Comparison of ENCODE assay signal across 10 cellular contexts in the genomic region with DNA sequence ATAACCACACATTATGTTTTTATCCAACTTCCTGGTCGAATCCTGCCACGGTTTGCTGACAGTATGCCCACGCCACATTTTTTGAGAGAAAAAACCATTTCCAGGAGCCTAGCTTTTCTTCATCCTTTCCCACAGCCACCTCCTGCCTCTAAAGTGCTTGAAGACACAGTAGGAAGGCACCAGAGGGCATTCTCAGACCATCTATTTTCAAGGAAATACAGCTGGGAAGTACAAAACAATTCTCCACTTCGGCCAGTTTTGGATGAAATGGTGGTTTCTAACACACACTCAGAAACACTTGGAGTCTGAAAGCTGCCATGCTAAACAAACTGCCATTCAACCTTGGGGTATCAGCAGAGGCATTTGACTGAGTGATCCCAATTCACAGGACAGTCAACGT.
DNase-seq lines count a peak whose midpoint lies in the region; ATAC-seq and TF ChIP-seq lines count a peak whose summit lies in the region.
"Had no signal": no experiment of that assay in that cellular context is flagged by ENCODE, and none has a peak within 500 bp of the region (broad histone marks: within the 10 kb centered on the region; RNA-seq: fewer than 3 reads in every experiment).

No MANE protein-coding gene starts in this region.

- TF ChIP-seq CTCF in Calu3 (IDR thresholded peaks at IDR 0.05; ENCODE audit: unreplicated experiment) = peak; percentile 55
- TF ChIP-seq CTCF in choroid plexus epithelial cell (conservative IDR thresholded peaks at IDR 0.05; ENCODE audit: low read depth, low read length) = peak; percentile 73

- CTCF ChIA-PET in Calu3 (lab: Charles Lee) = interaction anchor here (1.1 to 2.5 kb wide), 10 partner anchors 23 to 1199 kb away, joined by 3 to 13 read pairs (median 4); a partner anchor contains a TSS
- CTCF ChIA-PET in activated CD8-positive, alpha-beta T cell treated with anti-CD3 and anti-CD28 coated beads, Interleukin-2, amount 10 ng/mL, durations not matched to agents 7 days and 5 days (lab: Charles Lee) = interaction anchor here (1.9 kb wide), 1 partner anchor 12 kb away, joined by 6 read pairs; no protein-coding TSS in a partner anchor

- BruUV-seq in Calu3 (replicated peaks; lab: Mats Ljungman, UMichigan) = no TSS peak

- H3K36me3 Mint-ChIP-seq in Calu3 (ENCODE audit: insufficient read depth, unreplicated experiment) = peaks cover 14% of the 10 kb centered on the region
- peaks cover 3% of the 10 kb centered on the region for H3K36me3 Mint-ChIP-seq in activated CD8-positive, alpha-beta T cell treated with anti-CD3 and anti-CD28 coated beads, Interleukin-2, amount 10 ng/mL, durations not matched to agents 7 days and 5 days (ENCODE audit: low read depth)

- intact Hi-C loops in Calu3 (cut with micrococcal nuclease; ENCODE audit: unreplicated experiment) = loop anchor here (2.0 to 10.0 kb wide), 5 partner anchors 56 to 1200 kb away; no protein-coding TSS in a partner anchor

- H3K27ac Mint-ChIP-seq in Calu3 (ENCODE audit: unreplicated experiment) = peak overlapping the region; percentile 87
- H3K27ac Mint-ChIP-seq in activated CD8-positive, alpha-beta T cell treated with anti-CD3 and anti-CD28 coated beads, Interleukin-2, amount 10 ng/mL, durations not matched to agents 7 days and 5 days = no peak overlapping the region

- H3K27me3 Mint-ChIP-seq in Calu3 (ENCODE audit: unreplicated experiment) = no peaks in the 10 kb centered on the region
- peaks cover 6% of the 10 kb centered on the region for H3K27me3 Mint-ChIP-seq in activated CD8-positive, alpha-beta T cell treated with anti-CD3 and anti-CD28 coated beads, Interleukin-2, amount 10 ng/mL, durations not matched to agents 7 days and 5 days (ENCODE audit: low read depth)

- H3K4me3 ChIP-seq in choroid plexus epithelial cell (ENCODE audit: low read depth, low read length) = no peak overlapping the region
- H3K4me3 ChIP-seq: SK-N-MC had no signal

- H3K9me3 Mint-ChIP-seq in Calu3 (ENCODE audit: low read depth, unreplicated experiment) = no peaks in the 10 kb centered on the region
- no peaks in the 10 kb centered on the region for H3K9me3 Mint-ChIP-seq in activated CD8-positive, alpha-beta T cell treated with anti-CD3 and anti-CD28 coated beads, Interleukin-2, amount 10 ng/mL, durations not matched to agents 7 days and 5 days (ENCODE audit: insufficient read depth)

- H3K4me1 Mint-ChIP-seq in Calu3 (ENCODE audit: low read depth, unreplicated experiment) = peaks cover 23% of the 10 kb centered on the region
- H3K4me1 Mint-ChIP-seq in activated CD8-positive, alpha-beta T cell treated with anti-CD3 and anti-CD28 coated beads, Interleukin-2, amount 10 ng/mL, durations not matched to agents 7 days and 5 days (ENCODE audit: low read depth) = peaks cover 27% of the 10 kb centered on the region

- H3K4me3 Mint-ChIP-seq in Calu3 (ENCODE audit: low read depth, unreplicated experiment) = no peak overlapping the region
- H3K4me3 Mint-ChIP-seq in activated CD8-positive, alpha-beta T cell treated with anti-CD3 and anti-CD28 coated beads, Interleukin-2, amount 10 ng/mL, durations not matched to agents 7 days and 5 days = no peak overlapping the region

- POLR2A ChIA-PET in activated CD8-positive, alpha-beta T cell treated with anti-CD3 and anti-CD28 coated beads, Interleukin-2, amount 10 ng/mL, durations not matched to agents 7 days and 5 days (lab: Charles Lee) = no interaction called here

- DNase-seq in Calu3 = peak; percentile 53
- DNase-seq in MV-4-11 (lab: John Stamatoyannopoulos, UW) = peak; percentile 41
- DNase-seq in choroid plexus epithelial cell (ENCODE audit: low read depth) = peak; percentile 92
- DNase-seq in medulla oblongata (ENCODE audit: extremely low spot score) = peak; percentile 65
- no peak for DNase-seq in activated CD4-positive, alpha-beta T cell treated with anti-CD3 and anti-CD28 coated beads for 1 hour
- DNase-seq in activated CD8-positive, alpha-beta T cell treated with anti-CD3 and anti-CD28 coated beads, Interleukin-2, amount 10 ng/mL, durations not matched to agents 7 days and 5 days = no peak
- DNase-seq: glutamatergic neuron had no signal

- no peak for ATAC-seq in GM19395 (IDR thresholded peaks at IDR 0.05; ENCODE audit: unreplicated experiment)
- ATAC-seq in esophagus mucosa = no peak
- ATAC-seq in activated CD8-positive, alpha-beta T cell treated with anti-CD3 and anti-CD28 coated beads, Interleukin-2, amount 10 ng/mL, durations not matched to agents 7 days and 5 days = no peak

Comparison
In these comparisons a context has a peak if more than half of its experiments do, and no peak if none do; other contexts are left out.
1. DNase-seq: peak in Calu3 (single experiment), MV-4-11 (single experiment), choroid plexus epithelial cell (single experiment) and medulla oblongata (single experiment); none in activated CD4-positive, alpha-beta T cell treated with anti-CD3 and anti-CD28 coated beads for 1 hour (single experiment) and activated CD8-positive, alpha-beta T cell treated with anti-CD3 and anti-CD28 coated beads, Interleukin-2, amount 10 ng/mL, durations not matched to agents 7 days and 5 days (single experiment).